In the genomic region with DNA sequence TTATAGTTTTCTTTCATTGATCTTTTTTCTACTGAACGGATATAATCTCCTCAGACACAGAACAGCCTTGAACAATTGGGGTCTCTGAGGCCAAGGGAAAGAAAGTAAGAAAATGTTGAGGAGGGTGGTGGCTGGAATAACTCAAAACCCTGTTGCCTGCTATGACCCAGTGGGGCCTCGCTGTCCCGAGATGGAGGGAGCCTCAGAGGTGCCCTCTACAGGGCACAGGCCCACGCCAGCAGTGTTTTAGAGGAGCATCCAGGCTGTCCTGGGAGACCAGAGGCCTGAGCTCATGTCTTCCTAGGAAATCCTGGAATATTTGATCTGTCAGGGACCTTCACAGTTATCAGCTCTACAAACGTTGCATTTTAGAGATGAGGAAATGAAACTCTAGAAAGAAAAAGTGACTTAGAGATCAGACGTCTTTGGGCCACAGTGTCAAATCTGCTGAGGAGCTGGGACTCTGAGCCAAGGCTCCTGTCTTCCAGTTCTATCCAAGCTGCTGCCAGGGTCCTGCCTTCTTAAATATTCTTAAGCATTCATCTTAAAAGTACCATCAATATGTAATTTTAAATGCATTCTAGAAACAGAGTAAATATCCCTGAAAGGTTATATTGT, we compare ENCODE assay signal across 8 cellular contexts. TPM values are rescaled to one million over a fixed set of nuclear protein-coding genes. Genes with fewer than 3 reads are reported as not detected.
DNase-seq lines count a peak whose midpoint lies in the region; ATAC-seq and TF ChIP-seq lines count a peak whose summit lies in the region.

No MANE protein-coding gene starts in this region.

- no peak overlapping the region for H3K27ac ChIP-seq in foreskin keratinocyte
- H3K27ac ChIP-seq in psoas muscle = no peak overlapping the region

- H3K4me3 ChIP-seq in H7 (ENCODE audit: insufficient read depth, low read depth, low read length) = no peak overlapping the region
- no peak overlapping the region for H3K4me3 ChIP-seq in MG63
- H3K4me3 ChIP-seq in psoas muscle = no peak overlapping the region

- H3K36me3 ChIP-seq in H7 (replicated peaks; ENCODE audit: control insufficient read depth, insufficient read depth, low read length) (no peaks in the 10 kb centered on the region), MG63 (no peaks in the 10 kb centered on the region), psoas muscle (ENCODE audit: insufficient read depth in 1 of 2, low read depth in 1 of 2) (peaks cover 0 to 50% of the 10 kb centered on the region in 2 donors)

- WGBS in psoas muscle, 3 donors = 27 to 30% (median 28%) methylated on average over 6 of the region's 6 CpGs

- H3K4me1 ChIP-seq in foreskin keratinocyte (no peaks in the 10 kb centered on the region), psoas muscle (no peaks in the 10 kb centered on the region)

- intact Hi-C loops in psoas muscle (cut with DNase I) = loop anchor here (5.0 to 10.0 kb wide), 3 partner anchors 89 to 236 kb away; no protein-coding TSS in a partner anchor

- H3K9me3 ChIP-seq in MG63 = no peaks in the 10 kb centered on the region
- no peaks in the 10 kb centered on the region for H3K9me3 ChIP-seq in psoas muscle

- ATAC-seq in foreskin keratinocyte (peak; percentile 85), psoas muscle (peak; percentile 71 to 98 (median 88))

- TF ChIP-seq CTCF in foreskin keratinocyte (conservative IDR thresholded peaks at IDR 0.05) (peak; percentile 67), psoas muscle (IDR thresholded peaks at IDR 0.05) (peak; percentile 64)

- H3K27me3 ChIP-seq in H7 (ENCODE audit: control insufficient read depth, insufficient read depth, low read length) (no peaks in the 10 kb centered on the region), MG63 (no peaks in the 10 kb centered on the region), foreskin keratinocyte (no peaks in the 10 kb centered on the region), psoas muscle (ENCODE audit: insufficient read depth in 3 of 3, low read length in 2 of 3) (no peaks in the 10 kb centered on the region)

- DNase-seq in SHP77 (lab: John Stamatoyannopoulos, UW) = peak; percentile 12 to 48
- no peak for DNase-seq in SHP77 treated with DMSO at 0.1 percent for 48 hours (lab: John Stamatoyannopoulos, UW)
- DNase-seq in H7 = peak; percentile 69
- DNase-seq in MG63 = peak; percentile 35
- peak; percentile 19 for DNase-seq in activated CD8-positive, alpha-beta memory T cell treated with anti-CD3 and anti-CD28 coated beads, Interleukin-2, amount 50 U/mL, for 4 hours
- peak in 1 of 2 donors; percentile 12 for DNase-seq in foreskin keratinocyte
- DNase-seq in psoas muscle = peak; percentile 33 to 74
- DNase-seq in NCI-H1092 treated with DMSO at 0.1 percent for 48 hours (lab: John Stamatoyannopoulos, UW) = no peak

RNA-seq across cellular contexts. Expression of a gene that starts 26.3 kb away (rescaled TPM):
- total RNA-seq in H7 (2014; rRNA removed; shearing (Covaris generic)) = 1.00 and 1.5 TPM in 2 replicates
- total RNA-seq in MG63 (2014; rRNA removed; shearing (Covaris generic); ENCODE audit: low replicate concordance) = 1.1 and 1.5 TPM in 2 replicates
- total RNA-seq in foreskin keratinocyte (0.37 and 0.42 TPM in 2 replicates), psoas muscle (10 to 100 TPM; 16.7 to 41.7 (median 34.6) TPM)
- polyA plus RNA-seq in foreskin keratinocyte (0.20 and 0.25 TPM in 2 replicates), psoas muscle (10 to 100 TPM in 1 of 3 donors, 1 to 10 TPM in 2; 3.5 to 10.7 (median 8.6) TPM)

RNA-seq across cellular contexts. Expression of a gene that starts 31.7 kb away (rescaled TPM):
- 2.0 and 2.5 TPM in 2 replicates for total RNA-seq in H7 (2014; rRNA removed; shearing (Covaris generic))
- total RNA-seq in MG63 (2014; rRNA removed; shearing (Covaris generic); ENCODE audit: low replicate concordance) = not detected in 2 replicates
- total RNA-seq in foreskin keratinocyte = 0.03 and 0.07 TPM in 2 replicates
- polyA plus RNA-seq in foreskin keratinocyte = not detected in 2 replicates
- 1 to 10 TPM in 1 of 4 donors, under 1 TPM in 3; 0.38 to 1.1 (median 0.81) TPM for total RNA-seq in psoas muscle
- under 1 TPM; 0.25 to 0.30 (median 0.28) TPM for polyA plus RNA-seq in psoas muscle

Comparison
In these comparisons a context has a peak if more than half of its experiments do, and no peak if none do; other contexts are left out.
1. DNase-seq: peak in SHP77 (2 of 2), H7 (single experiment), MG63 (single experiment), activated CD8-positive, alpha-beta memory T cell treated with anti-CD3 and anti-CD28 coated beads, Interleukin-2, amount 50 U/mL, for 4 hours (single experiment) and psoas muscle (2 of 2); none in SHP77 treated with DMSO at 0.1 percent for 48 hours (single experiment) and NCI-H1092 treated with DMSO at 0.1 percent for 48 hours (single experiment).